Comparison of ENCODE assay signal across 31 cellular contexts in the genomic region with DNA sequence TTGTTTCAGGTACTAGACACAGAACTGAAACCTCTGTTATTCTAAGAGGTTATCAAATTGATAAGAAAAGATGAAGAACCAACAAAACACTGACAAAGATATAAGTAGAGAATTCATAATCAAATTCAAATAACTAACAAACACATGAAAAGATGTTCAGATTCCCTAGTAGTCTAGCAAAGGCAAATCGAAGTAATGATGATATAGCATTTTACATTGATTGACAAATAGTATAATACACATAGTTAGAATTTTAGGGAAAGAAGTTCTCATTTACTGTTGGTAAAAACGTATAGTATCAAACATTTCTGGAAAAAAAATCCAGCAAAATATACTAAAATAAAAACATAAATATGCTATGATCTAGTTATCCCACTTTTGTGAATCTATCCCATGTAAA. TPM values are rescaled to one million over a fixed set of nuclear protein-coding genes. Genes with fewer than 3 reads are reported as not detected.
"Had no signal": no experiment of that assay in that cellular context is flagged by ENCODE, and none has a peak within 500 bp of the region (broad histone marks: within the 10 kb centered on the region; RNA-seq: fewer than 3 reads in every experiment).

No MANE protein-coding gene starts in this region.

- H3K36me3 Mint-ChIP-seq: naive thymus-derived CD4-positive, alpha-beta T cell; natural killer cell; stimulated activated effector memory CD8-positive, alpha-beta T cell treated with anti-CD3 and anti-CD28 coated beads, Interleukin-12 subunit alpha, Interleukin-12 subunit beta, amount 100 ng/mL, for 72 hours had no signal

- H3K79me2 ChIP-seq: parathyroid adenoma had no signal

- H3K27me3 Mint-ChIP-seq: progenitor cell of endocrine pancreas had no signal

- H3K4me1 ChIP-seq: neural progenitor cell, parathyroid adenoma, psoas muscle, spleen, stomach, thyroid gland, tibial nerve, upper lobe of left lung, vagina had no signal

- ATAC-seq: naive thymus-derived CD4-positive, alpha-beta T cell; natural killer cell; psoas muscle; right cardiac atrium; sciatic nerve; stimulated activated effector memory CD8-positive, alpha-beta T cell treated with anti-CD3 and anti-CD28 coated beads, Interleukin-12 subunit alpha, Interleukin-12 subunit beta, amount 100 ng/mL, for 72 hours; stimulated activated naive B cell treated with anti-CD40 and anti-IgM and Interleukin-4, amounts not matched to agents 10 μg/mL and 1 μg/mL and 100 μg/mL, for 72 hours had no signal

- H3K4me2 ChIP-seq: neural progenitor cell, smooth muscle cell had no signal

- FAIRE-seq: urothelium cell line had no signal

- H3K4me3 ChIP-seq: neural progenitor cell, ovary, psoas muscle, skin epidermis, smooth muscle cell, spleen, stomach, thoracic aorta, thyroid gland, tibial nerve, upper lobe of left lung, vagina had no signal

- H3K27ac ChIP-seq: neural progenitor cell, ovary, parathyroid adenoma, psoas muscle, skin epidermis, spleen, stomach, thoracic aorta, thyroid gland, tibial nerve, upper lobe of left lung, vagina had no signal

- H3K4me3 Mint-ChIP-seq: naive thymus-derived CD4-positive, alpha-beta T cell; natural killer cell; nephron; neural progenitor cell; stimulated activated effector memory CD8-positive, alpha-beta T cell treated with anti-CD3 and anti-CD28 coated beads, Interleukin-12 subunit alpha, Interleukin-12 subunit beta, amount 100 ng/mL, for 72 hours; stimulated activated naive B cell treated with anti-CD40 and anti-IgM and Interleukin-4, amounts not matched to agents 10 μg/mL and 1 μg/mL and 100 μg/mL, for 72 hours; stimulated activated naive CD8-positive, alpha-beta T cell treated with anti-CD3 and anti-CD28 coated beads, Interleukin-15, Interleukin-2, amounts not matched to agents 100 ng/mL and 50 ng/mL, for 24 hours had no signal

- H3K27ac Mint-ChIP-seq: naive thymus-derived CD4-positive, alpha-beta T cell; natural killer cell; nephron; neural progenitor cell; progenitor cell of endocrine pancreas; stimulated activated effector memory CD8-positive, alpha-beta T cell treated with anti-CD3 and anti-CD28 coated beads, Interleukin-12 subunit alpha, Interleukin-12 subunit beta, amount 100 ng/mL, for 72 hours; stimulated activated naive B cell treated with anti-CD40 and anti-IgM and Interleukin-4, amounts not matched to agents 10 μg/mL and 1 μg/mL and 100 μg/mL, for 72 hours; stimulated activated naive CD8-positive, alpha-beta T cell treated with anti-CD3 and anti-CD28 coated beads, Interleukin-15, Interleukin-2, amounts not matched to agents 100 ng/mL and 50 ng/mL, for 24 hours had no signal

- H3K4me1 Mint-ChIP-seq: naive thymus-derived CD4-positive, alpha-beta T cell; natural killer cell; nephron; neural progenitor cell; stimulated activated effector memory CD8-positive, alpha-beta T cell treated with anti-CD3 and anti-CD28 coated beads, Interleukin-12 subunit alpha, Interleukin-12 subunit beta, amount 100 ng/mL, for 72 hours; stimulated activated naive B cell treated with anti-CD40 and anti-IgM and Interleukin-4, amounts not matched to agents 10 μg/mL and 1 μg/mL and 100 μg/mL, for 72 hours had no signal

- H3K9me3 Mint-ChIP-seq: nephron; neural progenitor cell; stimulated activated effector memory CD8-positive, alpha-beta T cell treated with anti-CD3 and anti-CD28 coated beads, Interleukin-12 subunit alpha, Interleukin-12 subunit beta, amount 100 ng/mL, for 72 hours; stimulated activated naive CD8-positive, alpha-beta T cell treated with anti-CD3 and anti-CD28 coated beads, Interleukin-15, Interleukin-2, amounts not matched to agents 100 ng/mL and 50 ng/mL, for 24 hours had no signal

- H3K9me3 ChIP-seq: ovary, psoas muscle, stomach, thoracic aorta, thyroid gland, upper lobe of left lung, vagina had no signal

- H3K36me3 ChIP-seq: neural progenitor cell, ovary, spleen, stomach, thoracic aorta, thyroid gland, tibial nerve, upper lobe of left lung, vagina had no signal

- H3K9ac ChIP-seq: neural progenitor cell, parathyroid adenoma had no signal

- H3K27me3 ChIP-seq: neural progenitor cell, ovary, spleen, stomach, thyroid gland, tibial nerve, upper lobe of left lung, vagina had no signal

- H2AFZ ChIP-seq: neural progenitor cell, parathyroid adenoma had no signal

- DNase-seq: naive thymus-derived CD4-positive, alpha-beta T cell; natural killer cell; occipital lobe; ovary; posterior cingulate gyrus; psoas muscle; right cardiac atrium; spleen; stimulated activated CD4-positive, alpha-beta T cell treated with anti-CD3 and anti-CD28 coated beads, Interleukin-12 subunit alpha, Interleukin-12 subunit beta, amount 100 ng/mL, for 4 hours; stimulated activated CD4-positive, alpha-beta T cell treated with anti-CD3 and anti-CD28 coated beads, Interleukin-1b, Interleukin-23, amount 100 ng/mL, for 48 hours; stimulated activated CD4-positive, alpha-beta T cell treated with anti-CD3 and anti-CD28 coated beads, Interleukin-4, amount 100 ng/mL, for 1 hour; stimulated activated CD4-positive, alpha-beta T cell treated with anti-CD3 and anti-CD28 coated beads, Interleukin-4, amount 100 ng/mL, for 4 hours; stimulated activated naive B cell treated with anti-CD40 and anti-IgM and Interleukin-4, amounts not matched to agents 10 μg/mL and 1 μg/mL and 100 μg/mL, for 72 hours; stimulated activated naive CD4-positive, alpha-beta T cell treated with Interleukin-2 at 50 U/mL for 16 hours; stomach; thyroid gland; trophoblast cell; upper lobe of left lung had no signal

RNA-seq across cellular contexts. Expression of a gene that starts 50.6 kb away (rescaled TPM):
- total RNA-seq: naive thymus-derived CD4-positive, alpha-beta T cell had no signal
- polyA plus RNA-seq: naive thymus-derived CD4-positive, alpha-beta T cell had no signal
